Comparison of ENCODE assay signal across 10 cellular contexts in genomic region chr14:50823051-50823762, GRCh38. TPM values are rescaled to one million over a fixed set of nuclear protein-coding genes. Genes with fewer than 3 reads are reported as not detected.
A peak's percentile ranks its signal among the peaks of the same experiment; 100 is the strongest.
DNase-seq lines count a peak whose midpoint lies in the region; ATAC-seq and TF ChIP-seq lines count a peak whose summit lies in the region.
"Had no signal": no experiment of that assay in that cellular context is flagged by ENCODE, and none has a peak within 500 bp of the region (broad histone marks: within the 10 kb centered on the region; RNA-seq: fewer than 3 reads in every experiment).

No MANE protein-coding gene starts in this region.

- no peaks in the 10 kb centered on the region for H3K9me3 ChIP-seq in gastrocnemius medialis

- no peaks in the 10 kb centered on the region for H3K27me3 ChIP-seq in gastrocnemius medialis

- peak overlapping the region in 3 of 4 donors; percentile 10 to 18 (median 15) for H3K27ac ChIP-seq in gastrocnemius medialis
- H3K27ac ChIP-seq: C4-2B, SK-N-MC had no signal

- intact Hi-C loops in gastrocnemius medialis (cut with DNase I; ENCODE audit: low total_unique reads): no loop called here

- peaks cover 28 to 47% of the 10 kb centered on the region in 2 donors for H3K4me1 ChIP-seq in gastrocnemius medialis

- peak overlapping the region; percentile 68 for H3K4me3 Mint-ChIP-seq in activated CD8-positive, alpha-beta memory T cell treated with anti-CD3 and anti-CD28 coated beads, Interleukin-2, amount 10 ng/mL, durations not matched to agents 7 days and 5 days

- no peaks in the 10 kb centered on the region for H3K36me3 ChIP-seq in gastrocnemius medialis

- no peak for TF ChIP-seq CTCF in gastrocnemius medialis (IDR thresholded peaks at IDR 0.05 in 4 of 5, conservative IDR thresholded peaks at IDR 0.05 in 1 of 5)

- in situ Hi-C loops in gastrocnemius medialis (cut with MboI; ENCODE audit: low sequenced_read_pairs in 4 of 4): no loop called here

- ATAC-seq in activated CD8-positive, alpha-beta memory T cell treated with anti-CD3 and anti-CD28 coated beads, Interleukin-2, amount 10 ng/mL, durations not matched to agents 7 days and 5 days: peak; percentile 12
- peak; percentile 35 for ATAC-seq in HG03354 (IDR thresholded peaks at IDR 0.05; ENCODE audit: poor library complexity, severe bottlenecking, unreplicated experiment)
- peak in 1 of 2 donors; percentile 53 for ATAC-seq in gastrocnemius medialis

- H3K4me1 Mint-ChIP-seq in activated CD8-positive, alpha-beta memory T cell treated with anti-CD3 and anti-CD28 coated beads, Interleukin-2, amount 10 ng/mL, durations not matched to agents 7 days and 5 days: peaks cover 75% of the 10 kb centered on the region

- H3K36me3 Mint-ChIP-seq in activated CD8-positive, alpha-beta memory T cell treated with anti-CD3 and anti-CD28 coated beads, Interleukin-2, amount 10 ng/mL, durations not matched to agents 7 days and 5 days: peaks cover 33% of the 10 kb centered on the region

- H3K27ac Mint-ChIP-seq in activated CD8-positive, alpha-beta memory T cell treated with anti-CD3 and anti-CD28 coated beads, Interleukin-2, amount 10 ng/mL, durations not matched to agents 7 days and 5 days: peak overlapping the region; percentile 88

- no peak for TF ChIP-seq POLR2A in gastrocnemius medialis (IDR thresholded peaks at IDR 0.05)

- CTCF ChIA-PET in activated CD8-positive, alpha-beta memory T cell treated with anti-CD3 and anti-CD28 coated beads, Interleukin-2, amount 10 ng/mL, durations not matched to agents 7 days and 5 days (lab: Charles Lee): interaction anchor here (0.7 to 4.6 kb wide), 4 partner anchors 8 to 61 kb away, joined by 3 to 30 read pairs (median 3); no protein-coding TSS in a partner anchor

- DNase-seq in activated CD8-positive, alpha-beta memory T cell treated with anti-CD3 and anti-CD28 coated beads, Interleukin-2, amount 10 ng/mL, durations not matched to agents 7 days and 5 days: no peak
- no peak for DNase-seq in activated CD8-positive, alpha-beta memory T cell treated with anti-CD3 and anti-CD28 coated beads, Interleukin-2, amount 50 U/mL, for 48 hours
- peak; percentile 40 for DNase-seq in cerebellar cortex (ENCODE audit: low spot score)
- DNase-seq in gastrocnemius medialis: peak in 1 of 2 donors; percentile 38
- DNase-seq in NCI-H226: no peak
- no peak for DNase-seq in SIG-M5 (lab: John Stamatoyannopoulos, UW)
- no peak for DNase-seq in NCI-H2196 (lab: John Stamatoyannopoulos, UW; ENCODE audit: unreplicated experiment)

- H3K27me3 Mint-ChIP-seq in activated CD8-positive, alpha-beta memory T cell treated with anti-CD3 and anti-CD28 coated beads, Interleukin-2, amount 10 ng/mL, durations not matched to agents 7 days and 5 days: no peaks in the 10 kb centered on the region

- peaks cover 3% of the 10 kb centered on the region for H3K9me3 Mint-ChIP-seq in activated CD8-positive, alpha-beta memory T cell treated with anti-CD3 and anti-CD28 coated beads, Interleukin-2, amount 10 ng/mL, durations not matched to agents 7 days and 5 days (ENCODE audit: low read depth)

- peak overlapping the region in 1 of 4 donors; percentile 5 for H3K4me3 ChIP-seq in gastrocnemius medialis
- H3K4me3 ChIP-seq: SK-N-MC had no signal

RNA-seq across cellular contexts. Expression of gene NIN, which starts 7.8 kb away (rescaled TPM):
- total RNA-seq in activated CD8-positive, alpha-beta memory T cell treated with anti-CD3 and anti-CD28 coated beads, Interleukin-2, amount 10 ng/mL, durations not matched to agents 7 days and 5 days: 10 to 100 TPM; 70.8 to 71.3 TPM
- 10 to 100 TPM; 16.2 to 49.3 (median 29.2) TPM for total RNA-seq in gastrocnemius medialis

RNA-seq across cellular contexts. Expression of gene ABHD12B, which starts 48.6 kb away (rescaled TPM):
- total RNA-seq in activated CD8-positive, alpha-beta memory T cell treated with anti-CD3 and anti-CD28 coated beads, Interleukin-2, amount 10 ng/mL, durations not matched to agents 7 days and 5 days: not detected
- total RNA-seq in gastrocnemius medialis: not detected
